Comparison of ENCODE assay signal across 18 cellular contexts in the genomic region with DNA sequence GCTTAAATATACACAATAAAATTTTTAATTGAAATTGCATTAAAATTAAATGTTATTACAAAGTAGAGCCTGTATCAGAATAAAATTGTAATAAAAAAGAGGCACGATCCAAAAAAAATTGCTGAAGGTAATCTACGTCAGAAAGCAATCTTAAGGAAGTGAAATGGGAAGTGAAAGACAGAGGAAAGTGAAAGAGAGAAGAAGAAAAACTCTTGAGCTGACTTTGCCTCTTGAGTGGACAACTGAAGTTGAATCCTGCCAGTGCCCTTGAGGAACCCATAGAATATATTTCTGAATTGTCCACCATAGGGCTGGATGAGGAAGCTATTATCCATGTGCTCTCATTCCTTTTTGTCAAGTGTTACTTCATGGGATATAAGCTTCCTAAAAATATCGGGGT.
DNase-seq lines count a peak whose midpoint lies in the region; ATAC-seq and TF ChIP-seq lines count a peak whose summit lies in the region.
"Had no signal": no experiment of that assay in that cellular context is flagged by ENCODE, and none has a peak within 500 bp of the region (broad histone marks: within the 10 kb centered on the region; RNA-seq: fewer than 3 reads in every experiment).

No MANE protein-coding gene starts in this region.

- peaks cover 0 to 6% of the 10 kb centered on the region in 2 donors for H3K9me3 Mint-ChIP-seq in natural killer cell
- no peaks in the 10 kb centered on the region for H3K9me3 Mint-ChIP-seq in activated naive CD8-positive, alpha-beta T cell treated with anti-CD3 and anti-CD28 coated beads, Interleukin-2, amount 50 U/mL, for 24 hours
- H3K9me3 Mint-ChIP-seq: activated naive CD4-positive, alpha-beta T cell treated with anti-CD3 and anti-CD28 coated beads, Interleukin-2, amount 10 ng/mL, durations not matched to agents 7 days and 5 days; brain had no signal

- H3K4me1 Mint-ChIP-seq in natural killer cell, result no peaks in the 10 kb centered on the region
- no peaks in the 10 kb centered on the region for H3K4me1 Mint-ChIP-seq in activated naive CD8-positive, alpha-beta T cell treated with anti-CD3 and anti-CD28 coated beads, Interleukin-2, amount 50 U/mL, for 24 hours
- H3K4me1 Mint-ChIP-seq: activated CD4-positive, alpha-beta T cell treated with anti-CD3 and anti-CD28 coated beads for 36 hours; activated naive CD4-positive, alpha-beta T cell treated with anti-CD3 and anti-CD28 coated beads, Interleukin-2, amount 10 ng/mL, durations not matched to agents 7 days and 5 days; brain; T-helper 17 cell had no signal

- H3K36me3 Mint-ChIP-seq in natural killer cell, result no peaks in the 10 kb centered on the region
- no peaks in the 10 kb centered on the region for H3K36me3 Mint-ChIP-seq in activated naive CD8-positive, alpha-beta T cell treated with anti-CD3 and anti-CD28 coated beads, Interleukin-2, amount 50 U/mL, for 24 hours (ENCODE audit: low read depth)
- H3K36me3 Mint-ChIP-seq: activated naive CD4-positive, alpha-beta T cell treated with anti-CD3 and anti-CD28 coated beads, Interleukin-2, amount 10 ng/mL, durations not matched to agents 7 days and 5 days; brain had no signal

- no peak for TF ChIP-seq CTCF in natural killer cell (IDR thresholded peaks at IDR 0.05)

- no peak overlapping the region for H3K27ac Mint-ChIP-seq in natural killer cell
- no peak overlapping the region for H3K27ac Mint-ChIP-seq in activated naive CD8-positive, alpha-beta T cell treated with anti-CD3 and anti-CD28 coated beads, Interleukin-2, amount 50 U/mL, for 24 hours
- H3K27ac Mint-ChIP-seq: activated CD4-positive, alpha-beta T cell treated with anti-CD3 and anti-CD28 coated beads for 36 hours; activated naive CD4-positive, alpha-beta T cell treated with anti-CD3 and anti-CD28 coated beads, Interleukin-2, amount 10 ng/mL, durations not matched to agents 7 days and 5 days; brain; T-helper 17 cell had no signal

- no peak overlapping the region for H3K4me3 Mint-ChIP-seq in natural killer cell
- H3K4me3 Mint-ChIP-seq in activated naive CD8-positive, alpha-beta T cell treated with anti-CD3 and anti-CD28 coated beads, Interleukin-2, amount 50 U/mL, for 24 hours, result no peak overlapping the region
- H3K4me3 Mint-ChIP-seq: activated CD4-positive, alpha-beta T cell treated with anti-CD3 and anti-CD28 coated beads for 36 hours; activated naive CD4-positive, alpha-beta T cell treated with anti-CD3 and anti-CD28 coated beads, Interleukin-2, amount 10 ng/mL, durations not matched to agents 7 days and 5 days; brain; T-helper 17 cell had no signal

- DNase-seq in NOMO-1 (lab: John Stamatoyannopoulos, UW; ENCODE audit: unreplicated experiment in 2 of 2) (peak; percentile 6 to 56), natural killer cell (no peak), LoVo (ENCODE audit: low spot score) (no peak), cerebellum (ENCODE audit: low spot score) (no peak)
- no peak for DNase-seq in activated naive CD8-positive, alpha-beta T cell treated with anti-CD3 and anti-CD28 coated beads, Interleukin-2, amount 50 U/mL, for 24 hours
- DNase-seq: activated CD4-positive, alpha-beta T cell treated with anti-CD3 and anti-CD28 coated beads for 36 hours; activated CD8-positive, alpha-beta memory T cell treated with anti-CD3 and anti-CD28 coated beads, Interleukin-2, amount 50 U/mL, for 48 hours; activated naive CD4-positive, alpha-beta T cell treated with anti-CD3 and anti-CD28 coated beads, Interleukin-2, amount 10 ng/mL, durations not matched to agents 7 days and 5 days; C1 segment of cervical spinal cord; hippocampal formation; kidney glomerular epithelial cell; midbrain; NCI-H1105; NCI-H774; T-helper 17 cell had no signal

- no peaks in the 10 kb centered on the region for H3K27me3 Mint-ChIP-seq in natural killer cell (ENCODE audit: low read depth in 2 of 2)
- H3K27me3 Mint-ChIP-seq in activated naive CD8-positive, alpha-beta T cell treated with anti-CD3 and anti-CD28 coated beads, Interleukin-2, amount 50 U/mL, for 24 hours, result peaks cover 1% of the 10 kb centered on the region
- H3K27me3 Mint-ChIP-seq: activated CD4-positive, alpha-beta T cell treated with anti-CD3 and anti-CD28 coated beads for 36 hours; activated naive CD4-positive, alpha-beta T cell treated with anti-CD3 and anti-CD28 coated beads, Interleukin-2, amount 10 ng/mL, durations not matched to agents 7 days and 5 days; brain; T-helper 17 cell had no signal

- intact Hi-C loops in natural killer cell (cut with micrococcal nuclease), result no loop called here

- ATAC-seq in GM19043 (IDR thresholded peaks at IDR 0.05; ENCODE audit: low read depth, unreplicated experiment) (peak; percentile 73), HG02884 (IDR thresholded peaks at IDR 0.05; ENCODE audit: unreplicated experiment) (peak; percentile 70), natural killer cell (no peak)
- ATAC-seq in activated naive CD8-positive, alpha-beta T cell treated with anti-CD3 and anti-CD28 coated beads, Interleukin-2, amount 50 U/mL, for 24 hours, result no peak
- ATAC-seq: activated CD4-positive, alpha-beta T cell treated with anti-CD3 and anti-CD28 coated beads for 36 hours; T-helper 17 cell had no signal

Comparison
In these comparisons a context has a peak if more than half of its experiments do, and no peak if none do; other contexts are left out.
1. ATAC-seq: peak in GM19043 (single experiment) and HG02884 (single experiment); none in natural killer cell (0 of 3) and activated naive CD8-positive, alpha-beta T cell treated with anti-CD3 and anti-CD28 coated beads, Interleukin-2, amount 50 U/mL, for 24 hours (single experiment).
2. DNase-seq: peak in NOMO-1 (2 of 2); none in natural killer cell (single experiment), LoVo (single experiment), activated naive CD8-positive, alpha-beta T cell treated with anti-CD3 and anti-CD28 coated beads, Interleukin-2, amount 50 U/mL, for 24 hours (single experiment) and cerebellum (single experiment).